Comparison of ENCODE assay signal across 16 cellular contexts in genomic region chr21:46155514-46156377, GRCh38. TPM values are rescaled to one million over a fixed set of nuclear protein-coding genes. Genes with fewer than 3 reads are reported as not detected.
DNase-seq lines count a peak whose midpoint lies in the region; ATAC-seq and TF ChIP-seq lines count a peak whose summit lies in the region.
"Had no signal": no experiment of that assay in that cellular context is flagged by ENCODE, and none has a peak within 500 bp of the region (broad histone marks: within the 10 kb centered on the region; RNA-seq: fewer than 3 reads in every experiment).

FTCD (minus strand) TSS chr21:46155579; CDS start chr21:46155523, 56 bp downstream.

- peaks cover 4 to 15% (median 10%) of the 10 kb centered on the region in 9 donors for H3K4me1 ChIP-seq in heart right ventricle
- peaks cover 10% of the 10 kb centered on the region for H3K4me1 ChIP-seq in neural progenitor cell
- H3K4me1 ChIP-seq in aorta (ENCODE audit: control insufficient read depth in 1 of 2, insufficient read depth in 2 of 2, low read length in 2 of 2) = no peaks in the 10 kb centered on the region
- H3K4me1 ChIP-seq in left lung = peaks cover 0 to 7% of the 10 kb centered on the region in 2 donors

- H3K27me3 ChIP-seq in heart right ventricle (no peaks in the 10 kb centered on the region), neural progenitor cell (no peaks in the 10 kb centered on the region), aorta (ENCODE audit: control insufficient read depth in 1 of 2, insufficient read depth in 2 of 2, low read length in 1 of 2) (no peaks in the 10 kb centered on the region), left lung (peaks cover 0 to 15% of the 10 kb centered on the region in 2 donors)

- H3K9ac ChIP-seq in neural progenitor cell = no peak within 1 kb of the TSS

- H4K20me1 ChIP-seq in neural progenitor cell (ENCODE audit: low read depth) = no peaks in the 10 kb centered on the region

- H3K36me3 ChIP-seq in heart right ventricle (no peaks in the 10 kb centered on the region), neural progenitor cell (no peaks in the 10 kb centered on the region), aorta (ENCODE audit: control insufficient read depth in 1 of 2, insufficient read depth in 2 of 2, low read length in 1 of 2) (no peaks in the 10 kb centered on the region), left lung (no peaks in the 10 kb centered on the region)

- no peaks in the 10 kb centered on the region for H3K4me1 Mint-ChIP-seq in endothelial cell (ENCODE audit: unreplicated experiment)
- H3K4me1 Mint-ChIP-seq in neural progenitor cell = peaks cover 14% of the 10 kb centered on the region

- H2AFZ ChIP-seq in neural progenitor cell (replicated peaks) = no peak within 1 kb of the TSS

- H3K4me3 Mint-ChIP-seq in endothelial cell (ENCODE audit: unreplicated experiment) = no peak within 1 kb of the TSS
- no peak within 1 kb of the TSS for H3K4me3 Mint-ChIP-seq in neural progenitor cell
- H3K4me3 Mint-ChIP-seq: effector memory CD8-positive, alpha-beta T cell; naive thymus-derived CD8-positive, alpha-beta T cell had no signal

- peaks cover 4% of the 10 kb centered on the region for H3F3A ChIP-seq in neural progenitor cell (ENCODE audit: low read depth)

- in situ Hi-C loops in GM13977 (cut with MboI; ENCODE audit: low pct_unique_long_range_greater_than_20kb, low sequenced_read_pairs, unreplicated experiment) = no loop called here

- H3K4me2 ChIP-seq in neural progenitor cell = no peak within 1 kb of the TSS
- H3K4me2 ChIP-seq: smooth muscle cell had no signal

- H3K27ac Mint-ChIP-seq in endothelial cell (ENCODE audit: unreplicated experiment) (peak within 1 kb of the TSS; percentile 30), neural progenitor cell (peak within 1 kb of the TSS; percentile 87)
- H3K27ac Mint-ChIP-seq: activated T-helper 2 cell treated with anti-CD3 and anti-CD28 coated beads, Interferon-gamma antibody, Interleukin-2, Interleukin-4, amounts not matched to agents 10 μg/mL and 5 μg/mL and 100 μg/mL, durations not matched to agents 14 hours and 24 hours and 36 hours; effector memory CD8-positive, alpha-beta T cell had no signal

- H3K27me3 Mint-ChIP-seq in endothelial cell (ENCODE audit: unreplicated experiment) (peaks cover 6% of the 10 kb centered on the region), neural progenitor cell (ENCODE audit: insufficient read depth, low read depth) (peaks cover 6% of the 10 kb centered on the region)
- H3K27me3 Mint-ChIP-seq: effector memory CD8-positive, alpha-beta T cell; naive thymus-derived CD8-positive, alpha-beta T cell had no signal

- peak; percentile 22 for DNase-seq in left ventricle myocardium superior
- no peak for DNase-seq in heart right ventricle
- DNase-seq in endothelial cell (ENCODE audit: low spot score) = no peak
- DNase-seq in neural progenitor cell (ENCODE audit: low spot score) = no peak
- DNase-seq in aorta = peak; percentile 17 to 73
- DNase-seq in left lung = no peak
- DNase-seq in DMS53 (lab: John Stamatoyannopoulos, UW) = no peak
- DNase-seq in GM13977 (ENCODE audit: low spot score) = no peak
- DNase-seq: activated CD4-positive, alpha-beta T cell treated with anti-CD3 and anti-CD28 coated beads for 4 hours; effector memory CD8-positive, alpha-beta T cell; kidney glomerular epithelial cell; NCI-H187 had no signal

- H3K36me3 Mint-ChIP-seq in endothelial cell (ENCODE audit: low read depth, unreplicated experiment) (peaks cover 4% of the 10 kb centered on the region), neural progenitor cell (no peaks in the 10 kb centered on the region)

- H3K9me3 ChIP-seq in heart right ventricle (no peaks in the 10 kb centered on the region), neural progenitor cell (ENCODE audit: low read depth) (no peaks in the 10 kb centered on the region), aorta (ENCODE audit: control insufficient read depth, low read length) (no peaks in the 10 kb centered on the region), left lung (no peaks in the 10 kb centered on the region)

- H3K4me3 ChIP-seq in heart right ventricle = no peak within 1 kb of the TSS
- no peak within 1 kb of the TSS for H3K4me3 ChIP-seq in neural progenitor cell
- no peak within 1 kb of the TSS for H3K4me3 ChIP-seq in aorta (ENCODE audit: low read length in 2 of 2)
- no peak within 1 kb of the TSS for H3K4me3 ChIP-seq in left lung
- H3K4me3 ChIP-seq: smooth muscle cell had no signal

- H3K9me3 Mint-ChIP-seq in endothelial cell (ENCODE audit: unreplicated experiment) (no peaks in the 10 kb centered on the region), neural progenitor cell (no peaks in the 10 kb centered on the region)
- H3K9me3 Mint-ChIP-seq: activated T-helper 2 cell treated with anti-CD3 and anti-CD28 coated beads, Interferon-gamma antibody, Interleukin-2, Interleukin-4, amounts not matched to agents 10 μg/mL and 5 μg/mL and 100 μg/mL, durations not matched to agents 14 hours and 24 hours and 36 hours; effector memory CD8-positive, alpha-beta T cell; naive thymus-derived CD8-positive, alpha-beta T cell had no signal

- WGBS in heart right ventricle, 2 donors = 88 to 93% methylated on average over 33 to 34 of the region's 34 CpGs
- 83 to 87% methylated on average over 34 of the region's 34 CpGs for WGBS in aorta, 2 donors

- intact Hi-C loops in left ventricle myocardium superior (cut with micrococcal nuclease) (no loop called here), heart right ventricle (cut with DNase I) (loop anchor here in 2 of 10 donors (10.0 kb wide), 1 partner anchor 59 kb away; no protein-coding TSS in a partner anchor), aorta (cut with DNase I) (loop anchor here in 1 of 2 donors (5.0 kb wide), 1 partner anchor 52 kb away; no protein-coding TSS in a partner anchor), left lung (cut with DNase I) (no loop called here)

- TF ChIP-seq CTCF in heart right ventricle (IDR thresholded peaks at IDR 0.05) (no peak), endothelial cell (IDR thresholded peaks at IDR 0.05; ENCODE audit: unreplicated experiment) (no peak), neural progenitor cell (IDR thresholded peaks at IDR 0.05) (no peak), left lung (IDR thresholded peaks at IDR 0.05) (no peak), GM13977 (IDR thresholded peaks at IDR 0.05; ENCODE audit: extremely low read depth, insufficient read depth, missing control alignments) (no peak)

- ATAC-seq in left ventricle myocardium superior (no peak), heart right ventricle (no peak), aorta (ENCODE audit: low FRiP score) (no peak), left lung (no peak)
- ATAC-seq: effector memory CD8-positive, alpha-beta T cell; naive thymus-derived CD8-positive, alpha-beta T cell had no signal

- H3K79me2 ChIP-seq in neural progenitor cell (ENCODE audit: low read depth) = no peaks in the 10 kb centered on the region

- H3K27ac ChIP-seq in heart right ventricle (no peak within 1 kb of the TSS), neural progenitor cell (no peak within 1 kb of the TSS), aorta (ENCODE audit: low read depth in 1 of 2, low read length in 2 of 2) (no peak within 1 kb of the TSS), left lung (no peak within 1 kb of the TSS)

RNA-seq across cellular contexts. Expression of gene FTCD, which starts in this region (rescaled TPM):
- total RNA-seq in left ventricle myocardium superior (1.5 TPM), heart right ventricle (1 to 10 TPM in 6 of 10 donors, under 1 TPM in 4; 0.38 to 4.4 (median 1.1) TPM), endothelial cell (ENCODE audit: unreplicated experiment) (1.5 TPM), neural progenitor cell (ENCODE audit: low replicate concordance) (0.96 TPM in 1 of 2 replicates, not detected in the other), aorta (1 to 10 TPM; 1.1 to 2.6 TPM), left lung (under 1 TPM; 0.29 to 0.38 TPM)
- polyA plus RNA-seq in heart right ventricle (1 to 10 TPM in 1 of 2 donors, under 1 TPM in 1; 0.14 to 4.0 TPM), aorta (1 to 10 TPM in 1 of 2 donors, under 1 TPM in 1; 0.50 to 8.7 TPM)
- total RNA-seq: LHCN-M2 had no signal
- polyA plus RNA-seq: naive thymus-derived CD8-positive, alpha-beta T cell had no signal

Comparison
In these comparisons a context has a peak if more than half of its experiments do, and no peak if none do; other contexts are left out.
1. DNase-seq: peak in left ventricle myocardium superior (single experiment) and aorta (2 of 2); none in heart right ventricle (0 of 2), endothelial cell (single experiment), neural progenitor cell (single experiment), left lung (0 of 2), DMS53 (single experiment) and GM13977 (single experiment).